10 cellular contexts compared by ENCODE assay signal in genomic region chr2:143171817-143172216, GRCh38. TPM values are rescaled to one million over a fixed set of nuclear protein-coding genes. Genes with fewer than 3 reads are reported as not detected.
DNase-seq lines count a peak whose midpoint lies in the region; TF ChIP-seq lines count a peak whose summit lies in the region.
"Had no signal": no experiment of that assay in that cellular context is flagged by ENCODE, and none has a peak within 500 bp of the region (broad histone marks: within the 10 kb centered on the region; RNA-seq: fewer than 3 reads in every experiment).

No MANE protein-coding gene starts in this region.

- H3K4me3 Mint-ChIP-seq in chondrocyte (ENCODE audit: unreplicated experiment): no peak overlapping the region
- H3K4me3 Mint-ChIP-seq in neural crest cell: no peak overlapping the region

- DNase-seq in EH (ENCODE audit: low read depth) (peak; percentile 38), NCI-H2227 treated with DMSO at 0.1 percent for 48 hours (lab: John Stamatoyannopoulos, UW) (peak; percentile 80), chondrocyte (ENCODE audit: low spot score) (no peak), neural crest cell (ENCODE audit: low read depth, low spot score) (no peak), Ammon's horn (ENCODE audit: low spot score) (no peak), activated T-cell treated with anti-CD3 and anti-CD28 coated beads for 4 hours (no peak), SKM-1 treated with dmso at 0.1 percent for 144 hours (lab: John Stamatoyannopoulos, UW; ENCODE audit: unreplicated experiment) (no peak)
- DNase-seq: colonic mucosa, kidney, uterus had no signal

- TF ChIP-seq CTCF in chondrocyte (IDR thresholded peaks at IDR 0.05) (peak; percentile 74), neural crest cell (conservative IDR thresholded peaks at IDR 0.05) (peak; percentile 57)

- H3K9me3 Mint-ChIP-seq in chondrocyte (ENCODE audit: low read depth) (no peaks in the 10 kb centered on the region), neural crest cell (no peaks in the 10 kb centered on the region)

- H3K27ac Mint-ChIP-seq in chondrocyte (ENCODE audit: unreplicated experiment) (no peak overlapping the region), neural crest cell (ENCODE audit: unreplicated experiment) (no peak overlapping the region)

- H3K36me3 Mint-ChIP-seq in chondrocyte (ENCODE audit: low read depth) (no peaks in the 10 kb centered on the region), neural crest cell (ENCODE audit: low read depth) (no peaks in the 10 kb centered on the region)

- H3K4me1 Mint-ChIP-seq in chondrocyte (ENCODE audit: low read depth): no peaks in the 10 kb centered on the region
- no peaks in the 10 kb centered on the region for H3K4me1 Mint-ChIP-seq in neural crest cell

- H3K27me3 Mint-ChIP-seq in chondrocyte (ENCODE audit: low read depth) (no peaks in the 10 kb centered on the region), neural crest cell (ENCODE audit: low read depth) (no peaks in the 10 kb centered on the region)

RNA-seq across cellular contexts. Expression of gene ARHGAP15, which starts 42.6 kb away (rescaled TPM):
- 0.36 to 0.42 TPM in 2 of 3 replicates, not detected in the other for total RNA-seq in chondrocyte
- 2.8 and 3.2 TPM in 2 replicates for total RNA-seq in neural crest cell

Comparison
In these comparisons a context has a peak if more than half of its experiments do, and no peak if none do; other contexts are left out.
1. DNase-seq: peak in EH (single experiment) and NCI-H2227 treated with DMSO at 0.1 percent for 48 hours (single experiment); none in chondrocyte (single experiment), neural crest cell (single experiment), Ammon's horn (single experiment), activated T-cell treated with anti-CD3 and anti-CD28 coated beads for 4 hours (single experiment) and SKM-1 treated with dmso at 0.1 percent for 144 hours (single experiment).